Comparison of ENCODE assay signal across 1 cellular context in the genomic region with DNA sequence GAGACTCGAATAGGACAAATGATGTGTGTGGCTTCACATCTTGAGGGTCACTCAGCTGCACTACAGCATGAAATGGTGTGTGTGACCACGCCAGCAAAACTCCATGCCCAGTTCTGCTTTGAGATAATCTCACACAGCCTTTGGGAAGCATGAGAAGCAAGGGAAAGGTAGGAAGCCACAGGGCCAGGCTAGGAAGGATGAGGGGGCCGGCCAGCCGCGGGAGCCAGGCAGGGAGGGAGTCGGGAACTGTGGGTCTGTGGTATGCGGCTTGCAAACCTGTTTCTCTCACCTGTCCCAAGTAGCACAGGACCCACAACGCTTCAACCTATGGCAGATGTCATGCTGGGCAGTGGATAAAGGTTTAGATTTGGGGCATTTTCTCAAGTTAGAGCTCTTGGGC.
TF ChIP-seq lines count a peak whose summit lies in the region.

No MANE protein-coding gene starts in this region.

TF ChIP-seq in GM23338, 12 proteins besides CTCF, POLR2A, EP300 and RAD21 (continued from another document):
- TF ChIP-seq, protein P1, sequence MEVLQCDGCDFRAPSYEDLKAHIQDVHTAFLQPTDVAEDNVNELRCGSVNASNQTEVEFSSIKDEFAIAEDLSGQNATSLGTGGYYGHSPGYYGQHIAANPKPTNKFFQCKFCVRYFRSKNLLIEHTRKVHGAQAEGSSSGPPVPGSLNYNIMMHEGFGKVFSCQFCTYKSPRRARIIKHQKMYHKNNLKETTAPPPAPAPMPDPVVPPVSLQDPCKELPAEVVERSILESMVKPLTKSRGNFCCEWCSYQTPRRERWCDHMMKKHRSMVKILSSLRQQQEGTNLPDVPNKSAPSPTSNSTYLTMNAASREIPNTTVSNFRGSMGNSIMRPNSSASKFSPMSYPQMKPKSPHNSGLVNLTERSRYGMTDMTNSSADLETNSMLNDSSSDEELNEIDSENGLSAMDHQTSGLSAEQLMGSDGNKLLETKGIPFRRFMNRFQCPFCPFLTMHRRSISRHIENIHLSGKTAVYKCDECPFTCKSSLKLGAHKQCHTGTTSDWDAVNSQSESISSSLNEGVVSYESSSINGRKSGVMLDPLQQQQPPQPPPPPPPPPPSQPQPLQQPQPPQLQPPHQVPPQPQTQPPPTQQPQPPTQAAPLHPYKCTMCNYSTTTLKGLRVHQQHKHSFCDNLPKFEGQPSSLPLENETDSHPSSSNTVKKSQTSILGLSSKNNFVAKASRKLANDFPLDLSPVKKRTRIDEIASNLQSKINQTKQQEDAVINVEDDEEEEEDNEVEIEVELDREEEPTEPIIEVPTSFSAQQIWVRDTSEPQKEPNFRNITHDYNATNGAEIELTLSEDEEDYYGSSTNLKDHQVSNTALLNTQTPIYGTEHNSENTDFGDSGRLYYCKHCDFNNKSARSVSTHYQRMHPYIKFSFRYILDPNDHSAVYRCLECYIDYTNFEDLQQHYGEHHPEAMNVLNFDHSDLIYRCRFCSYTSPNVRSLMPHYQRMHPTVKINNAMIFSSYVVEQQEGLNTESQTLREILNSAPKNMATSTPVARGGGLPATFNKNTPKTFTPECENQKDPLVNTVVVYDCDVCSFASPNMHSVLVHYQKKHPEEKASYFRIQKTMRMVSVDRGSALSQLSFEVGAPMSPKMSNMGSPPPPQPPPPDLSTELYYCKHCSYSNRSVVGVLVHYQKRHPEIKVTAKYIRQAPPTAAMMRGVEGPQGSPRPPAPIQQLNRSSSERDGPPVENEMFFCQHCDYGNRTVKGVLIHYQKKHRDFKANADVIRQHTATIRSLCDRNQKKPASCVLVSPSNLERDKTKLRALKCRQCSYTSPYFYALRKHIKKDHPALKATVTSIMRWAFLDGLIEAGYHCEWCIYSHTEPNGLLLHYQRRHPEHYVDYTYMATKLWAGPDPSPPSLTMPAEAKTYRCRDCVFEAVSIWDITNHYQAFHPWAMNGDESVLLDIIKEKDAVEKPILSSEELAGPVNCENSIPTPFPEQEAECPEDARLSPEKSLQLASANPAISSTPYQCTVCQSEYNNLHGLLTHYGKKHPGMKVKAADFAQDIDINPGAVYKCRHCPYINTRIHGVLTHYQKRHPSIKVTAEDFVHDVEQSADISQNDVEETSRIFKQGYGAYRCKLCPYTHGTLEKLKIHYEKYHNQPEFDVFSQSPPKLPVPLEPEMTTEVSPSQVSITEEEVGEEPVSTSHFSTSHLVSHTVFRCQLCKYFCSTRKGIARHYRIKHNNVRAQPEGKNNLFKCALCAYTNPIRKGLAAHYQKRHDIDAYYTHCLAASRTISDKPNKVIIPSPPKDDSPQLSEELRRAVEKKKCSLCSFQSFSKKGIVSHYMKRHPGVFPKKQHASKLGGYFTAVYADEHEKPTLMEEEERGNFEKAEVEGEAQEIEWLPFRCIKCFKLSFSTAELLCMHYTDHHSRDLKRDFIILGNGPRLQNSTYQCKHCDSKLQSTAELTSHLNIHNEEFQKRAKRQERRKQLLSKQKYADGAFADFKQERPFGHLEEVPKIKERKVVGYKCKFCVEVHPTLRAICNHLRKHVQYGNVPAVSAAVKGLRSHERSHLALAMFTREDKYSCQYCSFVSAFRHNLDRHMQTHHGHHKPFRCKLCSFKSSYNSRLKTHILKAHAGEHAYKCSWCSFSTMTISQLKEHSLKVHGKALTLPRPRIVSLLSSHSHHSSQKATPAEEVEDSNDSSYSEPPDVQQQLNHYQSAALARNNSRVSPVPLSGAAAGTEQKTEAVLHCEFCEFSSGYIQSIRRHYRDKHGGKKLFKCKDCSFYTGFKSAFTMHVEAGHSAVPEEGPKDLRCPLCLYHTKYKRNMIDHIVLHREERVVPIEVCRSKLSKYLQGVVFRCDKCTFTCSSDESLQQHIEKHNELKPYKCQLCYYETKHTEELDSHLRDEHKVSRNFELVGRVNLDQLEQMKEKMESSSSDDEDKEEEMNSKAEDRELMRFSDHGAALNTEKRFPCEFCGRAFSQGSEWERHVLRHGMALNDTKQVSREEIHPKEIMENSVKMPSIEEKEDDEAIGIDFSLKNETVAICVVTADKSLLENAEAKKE (CRISPR knock-in tag; IDR thresholded peaks at IDR 0.05), result no peak
- TF ChIP-seq EZH2phosphoT487 (IDR thresholded peaks at IDR 0.05; ENCODE audit: unreplicated experiment), result no peak
- no peak for TF ChIP-seq NANOG (IDR thresholded peaks at IDR 0.05; ENCODE audit: borderline replicate concordance)
- TF ChIP-seq CREB1 (CRISPR knock-in tag; IDR thresholded peaks at IDR 0.05; ENCODE audit: low read depth), result no peak
- no peak for TF ChIP-seq JUNB (IDR thresholded peaks at IDR 0.05; ENCODE audit: unreplicated experiment)
TF ChIP-seq in GM23338: peak in this region for 0.
